ENCODE assay signal across 21 cellular contexts in the genomic region with DNA sequence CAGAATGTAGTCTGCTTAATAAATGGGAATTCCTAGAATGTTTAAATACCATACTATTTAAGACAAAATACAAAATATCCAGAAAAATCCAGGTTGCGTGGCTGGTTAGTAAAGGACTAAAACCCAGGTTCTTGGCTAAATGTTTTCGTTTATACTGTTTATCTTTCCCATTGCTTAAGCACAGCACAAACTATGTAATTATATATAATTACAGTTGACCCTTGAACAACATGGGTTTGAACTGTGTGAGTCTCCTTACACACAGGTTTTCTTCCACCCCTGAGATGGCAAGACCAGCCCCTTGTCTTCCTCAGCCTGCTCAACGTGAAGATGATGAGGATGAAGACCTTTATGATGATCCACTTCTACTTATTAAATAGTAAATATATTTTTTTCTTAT.
"Had no signal": no experiment of that assay in that cellular context is flagged by ENCODE, and none has a peak within 500 bp of the region (broad histone marks: within the 10 kb centered on the region; RNA-seq: fewer than 3 reads in every experiment).

No MANE protein-coding gene starts in this region.

- DNase-seq: Kasumi-1, MM.1S, NCI-H1092 treated with DMSO at 0.1 percent for 48 hours, NCI-H1694, NCI-H187 treated with DMSO at 0.1 percent for 48 hours, NCI-H2029 treated with DMSO at 0.1 percent for 48 hours, NCI-H2171 treated with DMSO at 0.1 percent for 48 hours, NCI-H226, NCI-H446, NCI-H510A, NCI-H524 treated with DMSO at 0.1 percent for 48 hours, NCI-H82, PC-3, SHP77, SK-N-SH, SW 1271, T-helper 1 cell had no signal

- H3K27ac ChIP-seq: HL-60, KMS-11, RWPE1 had no signal

- H3K4me3 ChIP-seq: K562 had no signal

- H3K9me2 ChIP-seq: SK-N-SH had no signal

- H3K4me2 ChIP-seq: KMS-11, SK-N-SH had no signal

- H3K9me3 ChIP-seq: SK-N-SH had no signal
